8 cellular contexts compared by ENCODE assay signal in genomic region chr20:32743237-32744112, GRCh38. TPM values are rescaled to one million over a fixed set of nuclear protein-coding genes. Genes with fewer than 3 reads are reported as not detected.
A peak's percentile ranks its signal among the peaks of the same experiment; 100 is the strongest.
DNase-seq lines count a peak whose midpoint lies in the region; ATAC-seq lines count a peak whose summit lies in the region.

TSS of gene COMMD7 (minus strand) at chr20:32743467. CDS start at chr20:32743391, 76 bp downstream.

- DNase-seq in DMS53 treated with DMSO at 0.1 percent for 48 hours (lab: John Stamatoyannopoulos, UW; ENCODE audit: unreplicated experiment): peak; percentile 75
- DNase-seq in H4 (ENCODE audit: low spot score): no peak
- DNase-seq in NCI-H128 (lab: John Stamatoyannopoulos, UW; ENCODE audit: unreplicated experiment): peak; percentile 28
- peak; percentile 39 for DNase-seq in activated CD4-positive, CD25-positive, alpha-beta regulatory T cell treated with anti-CD3 and anti-CD28 coated beads, Interleukin-2, amount 50 U/mL, for 16 hours (ENCODE audit: low read depth, low spot score)
- peak; percentile 80 for DNase-seq in cerebellum (ENCODE audit: low spot score)
- peak; percentile 53 to 61 for DNase-seq in stimulated activated CD4-positive, alpha-beta T cell treated with anti-CD3 and anti-CD28 coated beads, Interleukin-1b, Interleukin-23, amount 100 ng/mL, for 4 hours (ENCODE audit: low read depth in 2 of 2)

- H3K27ac ChIP-seq in layer of hippocampus (ENCODE audit: low read depth, low read length): peak within 1 kb of the TSS; percentile 80

- H3K27me3 ChIP-seq in layer of hippocampus (ENCODE audit: control insufficient read depth, insufficient read depth, low read length): no peaks in the 10 kb centered on the region

- ATAC-seq in GM18873 (IDR thresholded peaks at IDR 0.05; ENCODE audit: low FRiP score, unreplicated experiment): no peak

RNA-seq across cellular contexts. Expression of gene COMMD7, which starts in this region (rescaled TPM):
- 17.4 and 29.3 TPM in 2 replicates for total RNA-seq in H4 (2014; rRNA removed; shearing (Covaris generic))
- 18.4 TPM for total RNA-seq in cerebellum
